In genomic region chr5:179312557-179313235, GRCh38 we compare ENCODE assay signal across 23 cellular contexts. TPM values are rescaled to one million over a fixed set of nuclear protein-coding genes. Genes with fewer than 3 reads are reported as not detected.
A peak's percentile ranks its signal among the peaks of the same experiment; 100 is the strongest.
DNase-seq lines count a peak whose midpoint lies in the region; TF ChIP-seq lines count a peak whose summit lies in the region.
"Had no signal": no experiment of that assay in that cellular context is flagged by ENCODE, and none has a peak within 500 bp of the region (broad histone marks: within the 10 kb centered on the region; RNA-seq: fewer than 3 reads in every experiment).

No MANE protein-coding gene starts in this region.

- no peaks in the 10 kb centered on the region for H3K79me2 ChIP-seq in H9 (ENCODE audit: insufficient read depth, low read length)
- H3K79me2 ChIP-seq in neural progenitor cell (ENCODE audit: low read depth): no peaks in the 10 kb centered on the region

- H3K23me2 ChIP-seq in H9 (ENCODE audit: insufficient read length, low read depth, low read length, poor library complexity, severe bottlenecking): peaks cover 2% of the 10 kb centered on the region

- H3K27ac ChIP-seq in AG04450 (ENCODE audit: low read depth, low read length) (peak overlapping the region; percentile 2), H9 (ENCODE audit: insufficient read length, low read depth, low read length) (no peak overlapping the region), neural progenitor cell (no peak overlapping the region)

- no peak overlapping the region for H2BK15ac ChIP-seq in H9 (ENCODE audit: low read depth, low read length)

- no peak overlapping the region for H4K5ac ChIP-seq in H9 (ENCODE audit: insufficient read length, low read depth, low read length)

- no peaks in the 10 kb centered on the region for H3K27me3 ChIP-seq in AG04450 (ENCODE audit: control insufficient read depth, insufficient read depth, low read length)
- no peaks in the 10 kb centered on the region for H3K27me3 ChIP-seq in H9 (ENCODE audit: insufficient read depth, low read length)
- H3K27me3 ChIP-seq in neural progenitor cell: no peaks in the 10 kb centered on the region

- no peaks in the 10 kb centered on the region for H3K4me1 ChIP-seq in H9 (ENCODE audit: insufficient read depth, low read length)
- H3K4me1 ChIP-seq in neural progenitor cell: peaks cover 4% of the 10 kb centered on the region
- H3K4me1 ChIP-seq: Caco-2 had no signal

- H3K4me3 Mint-ChIP-seq in H9 (no peak overlapping the region; a peak in 1 of 5 replicates), neural progenitor cell (no peak overlapping the region)
- H3K4me3 Mint-ChIP-seq: activated CD8-positive, alpha-beta T cell treated with anti-CD3 and anti-CD28 coated beads, Interleukin-2, amount 10 ng/mL, durations not matched to agents 7 days and 5 days; activated naive CD8-positive, alpha-beta T cell treated with anti-CD3 and anti-CD28 coated beads, Interleukin-2, amount 50 U/mL, for 24 hours; memory B cell; type B pancreatic cell had no signal

- no peak overlapping the region for H3K4ac ChIP-seq in H9 (ENCODE audit: low read depth, low read length)

- H4K20me1 ChIP-seq in H9 (ENCODE audit: control insufficient read depth, insufficient read depth, insufficient read length): no peaks in the 10 kb centered on the region
- H4K20me1 ChIP-seq in neural progenitor cell (ENCODE audit: low read depth): no peaks in the 10 kb centered on the region

- H4K8ac ChIP-seq in H9 (replicated peaks; ENCODE audit: insufficient read length, low read depth, low read length): no peak overlapping the region

- no peaks in the 10 kb centered on the region for H3F3A ChIP-seq in neural progenitor cell (ENCODE audit: low read depth)

- H3T11ph ChIP-seq in H9 (ENCODE audit: low read length): no peak overlapping the region

- peak overlapping the region in 2 of 3 experiments; percentile 6 to 14; a peak in 2 of 7 replicates for H3K27ac Mint-ChIP-seq in H9
- peak overlapping the region; percentile 8 for H3K27ac Mint-ChIP-seq in neural progenitor cell
- H3K27ac Mint-ChIP-seq: activated CD8-positive, alpha-beta T cell treated with anti-CD3 and anti-CD28 coated beads, Interleukin-2, amount 10 ng/mL, durations not matched to agents 7 days and 5 days; activated naive CD8-positive, alpha-beta T cell treated with anti-CD3 and anti-CD28 coated beads, Interleukin-2, amount 50 U/mL, for 24 hours; memory B cell; type B pancreatic cell had no signal

- no CpG with 5 or more reads among the region's 17 CpGs for WGBS in H9 (ENCODE audit: extremely low coverage, insufficient read length, low lambda C conversion rate)

- H3K9me3 ChIP-seq in AG04450 (ENCODE audit: control insufficient read depth, insufficient read depth, low read length) (peaks cover 26% of the 10 kb centered on the region), H9 (ENCODE audit: control insufficient read depth, low read depth, low read length) (no peaks in the 10 kb centered on the region), neural progenitor cell (ENCODE audit: low read depth) (no peaks in the 10 kb centered on the region)
- H3K9me3 ChIP-seq: Caco-2 had no signal

- H3K56ac ChIP-seq in H9 (ENCODE audit: insufficient read length, low read depth, low read length): no peak overlapping the region

- H3K4me1 Mint-ChIP-seq in H9 (peaks cover 0 to 8% of the 10 kb centered on the region in 2 experiments; a peak in 2 of 4 replicates), neural progenitor cell (peaks cover 17% of the 10 kb centered on the region)
- H3K4me1 Mint-ChIP-seq: activated naive CD8-positive, alpha-beta T cell treated with anti-CD3 and anti-CD28 coated beads, Interleukin-2, amount 50 U/mL, for 24 hours; memory B cell had no signal

- H2BK20ac ChIP-seq in H9 (ENCODE audit: low read depth, low read length, poor library complexity, severe bottlenecking): no peak overlapping the region

- H2AFZ ChIP-seq in H9 (ENCODE audit: low read length) (no peak overlapping the region), neural progenitor cell (replicated peaks) (no peak overlapping the region)

- no peak overlapping the region for H4K91ac ChIP-seq in H9 (ENCODE audit: insufficient read length, low read depth, low read length)

- H2BK120ac ChIP-seq in H9 (ENCODE audit: low read depth, low read length, poor library complexity, severe bottlenecking): no peak overlapping the region

- no peak overlapping the region for H3K14ac ChIP-seq in H9 (ENCODE audit: insufficient read depth, low read length)

- no peak overlapping the region for H3K4me3 ChIP-seq in AG04450 (ENCODE audit: low read depth, low read length)
- no peak overlapping the region for H3K4me3 ChIP-seq in fibroblast of the aortic adventitia (ENCODE audit: low read depth, low read length)
- no peak overlapping the region for H3K4me3 ChIP-seq in neural progenitor cell
- H3K4me3 ChIP-seq: smooth muscle cell had no signal

- H2AK5ac ChIP-seq in H9 (ENCODE audit: insufficient read length, low read length): no peak overlapping the region

- CTCF ChIA-PET in AG04450 (lab: Charles Lee): no interaction called here

- H3K9ac ChIP-seq in H9 (ENCODE audit: extremely low read depth, insufficient read length, low read length) (no peak overlapping the region), neural progenitor cell (no peak overlapping the region)

- H3K27me3 Mint-ChIP-seq in H9 (ENCODE audit: low read depth): no peaks in the 10 kb centered on the region; the same call in 1 of the 2 replicates
- H3K27me3 Mint-ChIP-seq in neural progenitor cell (ENCODE audit: insufficient read depth, low read depth): peaks cover 9% of the 10 kb centered on the region
- H3K27me3 Mint-ChIP-seq: activated naive CD8-positive, alpha-beta T cell treated with anti-CD3 and anti-CD28 coated beads, Interleukin-2, amount 50 U/mL, for 24 hours; type B pancreatic cell had no signal

- TF ChIP-seq CTCF in AG04450 (IDR thresholded peaks at IDR 0.05; ENCODE audit: low read depth, low read length): no peak
- no peak for TF ChIP-seq CTCF in H9 (conservative IDR thresholded peaks at IDR 0.05)
- TF ChIP-seq CTCF in fibroblast of the aortic adventitia (IDR thresholded peaks at IDR 0.05; ENCODE audit: insufficient read depth, low read length): no peak
- TF ChIP-seq CTCF in neural progenitor cell (IDR thresholded peaks at IDR 0.05): no peak

- H3K4me2 ChIP-seq in H9 (ENCODE audit: insufficient read depth, insufficient read length, low read length) (no peak overlapping the region), neural progenitor cell (no peak overlapping the region)
- H3K4me2 ChIP-seq: smooth muscle cell had no signal

- no peak overlapping the region for H3K23ac ChIP-seq in H9 (ENCODE audit: insufficient read length, low read depth, low read length)

- no peak overlapping the region for H2BK12ac ChIP-seq in H9 (ENCODE audit: insufficient read length, low read depth, low read length)

- H2BK5ac ChIP-seq in H9 (ENCODE audit: insufficient read length, low read length): no peak overlapping the region

- H3K9me3 Mint-ChIP-seq in H9: peaks cover 9 to 10% of the 10 kb centered on the region in 2 experiments; a peak in 4 of 5 replicates
- peaks cover 6% of the 10 kb centered on the region for H3K9me3 Mint-ChIP-seq in neural progenitor cell
- H3K9me3 Mint-ChIP-seq: activated naive CD8-positive, alpha-beta T cell treated with anti-CD3 and anti-CD28 coated beads, Interleukin-2, amount 50 U/mL, for 24 hours had no signal

- H3K79me1 ChIP-seq in H9 (ENCODE audit: insufficient read depth, low read depth, low read length, poor library complexity, severe bottlenecking): no peaks in the 10 kb centered on the region

- no peak overlapping the region for H3K18ac ChIP-seq in H9 (ENCODE audit: insufficient read length, low read depth, low read length)

- no peaks in the 10 kb centered on the region for H3K36me3 ChIP-seq in neural progenitor cell

- H3K36me3 Mint-ChIP-seq in H9 (ENCODE audit: insufficient read depth in 1 of 3, low read depth in 3 of 3) (peaks cover 0 to 5% (median 0%) of the 10 kb centered on the region in 3 experiments; a peak in 3 of 7 replicates), neural progenitor cell (peaks cover 2% of the 10 kb centered on the region)

- POLR2A ChIA-PET in AG04450 (lab: Yijun Ruan, JAX): no interaction called here

- DNase-seq in AG04450 (ENCODE audit: low read depth, low spot score) (no peak), H9 (no peak), fibroblast of the aortic adventitia (ENCODE audit: low read depth) (peak; percentile 35), neural progenitor cell (ENCODE audit: low spot score) (no peak), NCI-H1417 (lab: John Stamatoyannopoulos, UW) (no peak), cerebellar cortex (ENCODE audit: low spot score) (no peak), NCI-H82 (lab: John Stamatoyannopoulos, UW) (no peak)
- DNase-seq: activated CD8-positive, alpha-beta T cell treated with anti-CD3 and anti-CD28 coated beads, Interleukin-2, amount 10 ng/mL, durations not matched to agents 7 days and 5 days; activated gamma-delta T cell; activated naive CD8-positive, alpha-beta T cell treated with anti-CD3 and anti-CD28 coated beads, Interleukin-2, amount 50 U/mL, for 24 hours; C1 segment of cervical spinal cord; DMS79; H7; NCI-H1092; NCI-H2029; NCI-H226; nucleus accumbens had no signal

RNA-seq across cellular contexts. Expression of gene ADAMTS2, which starts 32.6 kb away (rescaled TPM):
- polyA plus RNA-seq in AG04450 (2011; rRNA removed): 22.6 and 25.8 TPM in 2 replicates
- 29.3 and 33.0 TPM in 2 replicates for polyA minus RNA-seq in AG04450 (2011; rRNA and poly(A)+ RNA removed)
- total RNA-seq in H9 (2021): 5.4 and 5.9 TPM in 2 replicates
- total RNA-seq in fibroblast of the aortic adventitia (ENCODE audit: low replicate concordance): 25.8 and 66.6 TPM in 2 replicates
- 1.2 and 3.0 TPM in 2 replicates for total RNA-seq in neural progenitor cell (ENCODE audit: low replicate concordance)
- total RNA-seq: activated CD8-positive, alpha-beta T cell treated with anti-CD3 and anti-CD28 coated beads, Interleukin-2, amount 10 ng/mL, durations not matched to agents 7 days and 5 days; endothelial cell of umbilical vein; T-helper 1 cell treated with Interleukin-12 subunit alpha and Interleukin-12 subunit beta and Interleukin-4 antibody, amounts not matched to agents 30 ng/mL and 1 ng/mL, for 36 hours had no signal
- polyA plus RNA-seq: endothelial cell of umbilical vein had no signal
